ENCODE assay signal across 10 cellular contexts in genomic region chr2:55923978-55924325, GRCh38. TPM values are rescaled to one million over a fixed set of nuclear protein-coding genes. Genes with fewer than 3 reads are reported as not detected.
DNase-seq lines count a peak whose midpoint lies in the region; TF ChIP-seq lines count a peak whose summit lies in the region.
"Had no signal": no experiment of that assay in that cellular context is flagged by ENCODE, and none has a peak within 500 bp of the region (broad histone marks: within the 10 kb centered on the region; RNA-seq: fewer than 3 reads in every experiment).

No MANE protein-coding gene starts in this region.

- H3K4me1 Mint-ChIP-seq in nephron: peaks cover 8% of the 10 kb centered on the region

- peaks cover 58% of the 10 kb centered on the region for H3K27me3 Mint-ChIP-seq in nephron (ENCODE audit: low read depth)

- H3K36me3 Mint-ChIP-seq in nephron (ENCODE audit: low read depth): peaks cover 3% of the 10 kb centered on the region
- H3K36me3 Mint-ChIP-seq: memory B cell had no signal

- H3K9me3 ChIP-seq in vagina: no peaks in the 10 kb centered on the region

- DNase-seq in NCI-H510A treated with DMSO at 0.1 percent for 48 hours (lab: John Stamatoyannopoulos, UW): peak; percentile 17
- no peak for DNase-seq in NCI-H510A (lab: John Stamatoyannopoulos, UW)
- no peak for DNase-seq in fibroblast of pulmonary artery (ENCODE audit: low read depth)
- DNase-seq in vagina (ENCODE audit: extremely low spot score in 2 of 2): no peak
- no peak for DNase-seq in epidermal melanocyte (ENCODE audit: insufficient read length, low spot score)
- DNase-seq in DMS79 (lab: John Stamatoyannopoulos, UW): no peak
- no peak for DNase-seq in NCI-H1092 (lab: John Stamatoyannopoulos, UW)
- DNase-seq: NK-92 treated with Interleukin-12 subunit alpha and Interleukin-12 subunit beta, amount 100 ng/mL, for 24 hours had no signal

- peaks cover 33% of the 10 kb centered on the region for H3K4me1 ChIP-seq in vagina

- H3K9me3 Mint-ChIP-seq in nephron: no peaks in the 10 kb centered on the region

- H3K4me3 Mint-ChIP-seq in nephron: peak overlapping the region; percentile 79 to 86 (median 84)
- H3K4me3 Mint-ChIP-seq: memory B cell had no signal

- H3K27ac ChIP-seq in vagina: peak overlapping the region; percentile 83

- intact Hi-C loops in vagina (cut with DNase I): loop anchor here (2.0 kb wide), 1 partner anchor 31 kb away; no protein-coding TSS in a partner anchor

- no peak for TF ChIP-seq POLR2A in vagina (IDR thresholded peaks at IDR 0.05)

- no peaks in the 10 kb centered on the region for H3K27me3 ChIP-seq in vagina

- H3K27ac Mint-ChIP-seq in nephron: no peak overlapping the region
- H3K27ac Mint-ChIP-seq: memory B cell had no signal

- H3K36me3 ChIP-seq in vagina: no peaks in the 10 kb centered on the region

- TF ChIP-seq CTCF in fibroblast of pulmonary artery (IDR thresholded peaks at IDR 0.05; ENCODE audit: low read length, missing control alignments) (no peak), nephron (IDR thresholded peaks at IDR 0.05; ENCODE audit: unreplicated experiment in 3 of 3) (no peak), vagina (IDR thresholded peaks at IDR 0.05) (no peak)

- H3K4me3 ChIP-seq in fibroblast of pulmonary artery (replicated peaks; ENCODE audit: low read depth, low read length): peak overlapping the region; percentile 93
- H3K4me3 ChIP-seq in vagina: peak overlapping the region; percentile 65 to 70

RNA-seq across cellular contexts. Expression of gene EFEMP1, which starts 0.4 kb away (rescaled TPM):
- 235 TPM for total RNA-seq in vagina
